ENCODE assay signal across 14 cellular contexts in genomic region chr5:77181596-77182304, GRCh38. TPM values are rescaled to one million over a fixed set of nuclear protein-coding genes. Genes with fewer than 3 reads are reported as not detected.
A peak's percentile ranks its signal among the peaks of the same experiment; 100 is the strongest.
DNase-seq lines count a peak whose midpoint lies in the region; ATAC-seq and TF ChIP-seq lines count a peak whose summit lies in the region.
"Had no signal": no experiment of that assay in that cellular context is flagged by ENCODE, and none has a peak within 500 bp of the region (broad histone marks: within the 10 kb centered on the region; RNA-seq: fewer than 3 reads in every experiment).

No MANE protein-coding gene starts in this region.

- no peak overlapping the region for H3K27ac ChIP-seq in left ventricle myocardium inferior (replicated peaks)
- no peak overlapping the region for H3K27ac ChIP-seq in esophagus muscularis mucosa (replicated peaks in 1 of 4)
- H3K27ac ChIP-seq in neuronal stem cell (replicated peaks; ENCODE audit: low read length): no peak overlapping the region
- peak overlapping the region in 1 of 2 donors; percentile 73 for H3K27ac ChIP-seq in aorta (ENCODE audit: low read depth in 1 of 2, low read length in 2 of 2)
- H3K27ac ChIP-seq: Peyer's patch had no signal

- H2BK120ac ChIP-seq in neuronal stem cell (ENCODE audit: low read depth, low read length): no peak overlapping the region

- H3K4me3 ChIP-seq in left ventricle myocardium inferior (no peak overlapping the region), esophagus muscularis mucosa (no peak overlapping the region), neuronal stem cell (ENCODE audit: low read length in 2 of 2) (no peak overlapping the region), aorta (ENCODE audit: low read length in 2 of 2) (peak overlapping the region; percentile 35 to 74)
- H3K4me3 ChIP-seq: lung had no signal

- no peak for TF ChIP-seq POLR2A in esophagus muscularis mucosa (IDR thresholded peaks at IDR 0.05; ENCODE audit: low read depth)

- intact Hi-C loops in left ventricle myocardium superior (cut with micrococcal nuclease): no loop called here
- intact Hi-C loops in left ventricle myocardium inferior (cut with micrococcal nuclease): no loop called here
- intact Hi-C loops in esophagus muscularis mucosa (cut with DNase I): no loop called here
- intact Hi-C loops in aorta (cut with DNase I): no loop called here

- peak; percentile 59 for ATAC-seq in left ventricle myocardium superior
- peak; percentile 71 for ATAC-seq in aorta (ENCODE audit: low FRiP score)
- ATAC-seq: HCT116 had no signal

- 90% methylated on average over 15 of the region's 15 CpGs for WGBS in esophagus muscularis mucosa
- no CpG with 5 or more reads among the region's 15 CpGs for WGBS in neuronal stem cell (ENCODE audit: extremely low coverage in 2 of 2, insufficient read length in 2 of 2, insufficient replicate concordance in 1 of 2), 2 donors
- 13 to 18% methylated on average over 15 of the region's 15 CpGs for WGBS in aorta, 2 donors

- H3K36me3 ChIP-seq in left ventricle myocardium inferior (no peaks in the 10 kb centered on the region), esophagus muscularis mucosa (no peaks in the 10 kb centered on the region), neuronal stem cell (replicated peaks in 1 of 2; ENCODE audit: control insufficient read depth in 2 of 2, insufficient read depth in 2 of 2, low read length in 2 of 2) (no peaks in the 10 kb centered on the region), aorta (ENCODE audit: control insufficient read depth in 1 of 2, insufficient read depth in 2 of 2, low read length in 1 of 2) (no peaks in the 10 kb centered on the region)
- H3K36me3 ChIP-seq: Peyer's patch had no signal

- H2BK5ac ChIP-seq in neuronal stem cell (ENCODE audit: low read length): no peak overlapping the region

- H3K27me3 ChIP-seq in left ventricle myocardium inferior (ENCODE audit: low read depth): peaks cover 62% of the 10 kb centered on the region
- H3K27me3 ChIP-seq in esophagus muscularis mucosa: peaks cover 0 to 37% (median 15%) of the 10 kb centered on the region in 4 donors
- H3K27me3 ChIP-seq in neuronal stem cell (ENCODE audit: control insufficient read depth in 3 of 3, insufficient read depth in 3 of 3, low read depth in 1 of 3, low read length in 3 of 3): peaks cover 14 to 62% (median 36%) of the 10 kb centered on the region in 3 experiments
- no peaks in the 10 kb centered on the region for H3K27me3 ChIP-seq in aorta (ENCODE audit: control insufficient read depth in 1 of 2, insufficient read depth in 2 of 2, low read length in 1 of 2)
- H3K27me3 ChIP-seq: Peyer's patch had no signal

- H2AK5ac ChIP-seq in neuronal stem cell (ENCODE audit: low read depth, low read length): no peak overlapping the region

- H3K23ac ChIP-seq in neuronal stem cell (ENCODE audit: low read depth, low read length, poor library complexity): no peak overlapping the region

- H3K4ac ChIP-seq in neuronal stem cell (ENCODE audit: low read length): no peak overlapping the region

- no peaks in the 10 kb centered on the region for H3K79me1 ChIP-seq in neuronal stem cell (ENCODE audit: low read depth, low read length)

- H2BK15ac ChIP-seq in neuronal stem cell (ENCODE audit: low read length): no peak overlapping the region

- no peak overlapping the region for H3K18ac ChIP-seq in neuronal stem cell (ENCODE audit: low read length)

- TF ChIP-seq CTCF in left ventricle myocardium inferior (IDR thresholded peaks at IDR 0.05; ENCODE audit: borderline replicate concordance) (no peak), esophagus muscularis mucosa (IDR thresholded peaks at IDR 0.05) (no peak)

- no peak overlapping the region for H3K4me2 ChIP-seq in neuronal stem cell (ENCODE audit: insufficient read depth, low read length, poor library complexity, severe bottlenecking)

- H3K9me3 ChIP-seq in left ventricle myocardium inferior (replicated peaks) (no peaks in the 10 kb centered on the region), esophagus muscularis mucosa (peaks cover 0 to 4% (median 0%) of the 10 kb centered on the region in 4 donors), neuronal stem cell (replicated peaks in 1 of 2; ENCODE audit: control insufficient read depth in 2 of 2, insufficient read depth in 1 of 2, low read depth in 1 of 2, low read length in 2 of 2) (no peaks in the 10 kb centered on the region), aorta (ENCODE audit: control insufficient read depth, low read length) (no peaks in the 10 kb centered on the region)
- H3K9me3 ChIP-seq: Peyer's patch had no signal

- peaks cover 22% of the 10 kb centered on the region for H3K4me1 ChIP-seq in left ventricle myocardium inferior
- peaks cover 9 to 17% (median 15%) of the 10 kb centered on the region in 4 donors for H3K4me1 ChIP-seq in esophagus muscularis mucosa
- no peaks in the 10 kb centered on the region for H3K4me1 ChIP-seq in neuronal stem cell (ENCODE audit: control insufficient read depth in 2 of 2, insufficient read depth in 1 of 2, low read depth in 1 of 2, low read length in 2 of 2)
- no peaks in the 10 kb centered on the region for H3K4me1 ChIP-seq in aorta (ENCODE audit: control insufficient read depth in 1 of 2, insufficient read depth in 2 of 2, low read length in 2 of 2)

- H4K91ac ChIP-seq in neuronal stem cell (ENCODE audit: low read depth, low read length, poor library complexity): no peak overlapping the region

- no peak for TF ChIP-seq EP300 in esophagus muscularis mucosa (IDR thresholded peaks at IDR 0.05)

- peak overlapping the region; percentile 9 for H2AFZ ChIP-seq in neuronal stem cell (ENCODE audit: low read length)

- DNase-seq in left ventricle myocardium superior (no peak), left ventricle myocardium inferior (no peak), esophagus muscularis mucosa (ENCODE audit: extremely low spot score) (peak; percentile 78), neuronal stem cell (ENCODE audit: low spot score) (no peak), aorta (peak; percentile 58 to 75), iPS-NIHi7 (ENCODE audit: extremely low spot score) (no peak)
- no peak for DNase-seq in activated T-cell treated with anti-CD3 and anti-CD28 coated beads, Interleukin-2, amount 50 U/mL, for 1 hour
- DNase-seq in activated CD4-positive, CD25-positive, alpha-beta regulatory T cell (lab: John Stamatoyannopoulos, UW): no peak
- DNase-seq: activated gamma-delta T cell, Peyer's patch, SW 1271 had no signal

- no peak overlapping the region for H4K8ac ChIP-seq in neuronal stem cell (ENCODE audit: low read depth, low read length)

- no peak overlapping the region for H3K14ac ChIP-seq in neuronal stem cell (ENCODE audit: low read length)

- no peak overlapping the region for H3K9ac ChIP-seq in neuronal stem cell (ENCODE audit: low read depth, low read length, poor library complexity)

- H2BK12ac ChIP-seq in neuronal stem cell (ENCODE audit: low read length): no peak overlapping the region

RNA-seq across cellular contexts. Expression of gene PDE8B, which starts 28.7 kb away (rescaled TPM):
- total RNA-seq in left ventricle myocardium superior (0.69 TPM), left ventricle myocardium inferior (5.9 TPM), esophagus muscularis mucosa (1 to 10 TPM in 2 of 4 donors, under 1 TPM in 2; 0.83 to 7.1 (median 1.5) TPM), aorta (10 to 100 TPM; 25.5 to 42.6 TPM)
- 0.88 TPM for polyA plus RNA-seq in neuronal stem cell (2013, experiment 1 of 2)
- polyA plus RNA-seq in neuronal stem cell (2013, experiment 2 of 2): 0.94 TPM
- 10 to 100 TPM; 16.3 to 18.8 TPM for polyA plus RNA-seq in aorta
- total RNA-seq: dermis microvascular lymphatic vessel endothelial cell had no signal

Comparison
In these comparisons a context has a peak if more than half of its experiments do, and no peak if none do; other contexts are left out.
1. DNase-seq: peak in esophagus muscularis mucosa (single experiment) and aorta (2 of 2); none in left ventricle myocardium superior (single experiment), left ventricle myocardium inferior (single experiment), neuronal stem cell (single experiment), activated T-cell treated with anti-CD3 and anti-CD28 coated beads, Interleukin-2, amount 50 U/mL, for 1 hour (single experiment), activated CD4-positive, CD25-positive, alpha-beta regulatory T cell (0 of 4) and iPS-NIHi7 (single experiment).
2. H3K4me3 ChIP-seq: peak in aorta (2 of 2); none in left ventricle myocardium inferior (single experiment), esophagus muscularis mucosa (0 of 4) and neuronal stem cell (0 of 2).